2 cellular contexts compared by ENCODE assay signal in genomic region chr5:2038337-2039179, GRCh38.
TF ChIP-seq lines count a peak whose summit lies in the region.

No MANE protein-coding gene starts in this region.

TF ChIP-seq in A549, 52 proteins besides CTCF, POLR2A, EP300 and RAD21 (continued from another document):
- TF ChIP-seq, protein P1, sequence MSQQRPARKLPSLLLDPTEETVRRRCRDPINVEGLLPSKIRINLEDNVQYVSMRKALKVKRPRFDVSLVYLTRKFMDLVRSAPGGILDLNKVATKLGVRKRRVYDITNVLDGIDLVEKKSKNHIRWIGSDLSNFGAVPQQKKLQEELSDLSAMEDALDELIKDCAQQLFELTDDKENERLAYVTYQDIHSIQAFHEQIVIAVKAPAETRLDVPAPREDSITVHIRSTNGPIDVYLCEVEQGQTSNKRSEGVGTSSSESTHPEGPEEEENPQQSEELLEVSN (IDR thresholded peaks at IDR 0.05; ENCODE audit: borderline replicate concordance, low read depth) = peak; percentile 24; the same call in 1 of the 2 replicates
- peak; percentile 83 for TF ChIP-seq SMC3 (IDR thresholded peaks at IDR 0.05)

TF ChIP-seq in H1, 55 proteins besides CTCF, POLR2A, EP300 and RAD21 (continued from another document):
- TF ChIP-seq PHF8 (conservative IDR thresholded peaks at IDR 0.05; ENCODE audit: low read depth, low read length) = 0 out of 2 replicates have a peak, but pooled peaks have one; percentile 21
- TF ChIP-seq, protein P1 (IDR thresholded peaks at IDR 0.05) = peak; percentile 46; the same call in 1 of the 2 replicates
- TF ChIP-seq SUZ12 (IDR thresholded peaks at IDR 0.05; ENCODE audit: low read length) = no peak
- TF ChIP-seq KDM4A (IDR thresholded peaks at IDR 0.05; ENCODE audit: low read depth, low read length, severe bottlenecking) = peak; percentile 76
- no peak for TF ChIP-seq TBP (IDR thresholded peaks at IDR 0.05; ENCODE audit: low read depth, low read length)
- TF ChIP-seq CBX5 (IDR thresholded peaks at IDR 0.05; ENCODE audit: low read depth, low read length) = no peak
